In genomic region chr3:127016461-127016860, GRCh38 we compare ENCODE assay signal across 20 cellular contexts. TPM values are rescaled to one million over a fixed set of nuclear protein-coding genes. Genes with fewer than 3 reads are reported as not detected.
A peak's percentile ranks its signal among the peaks of the same experiment; 100 is the strongest.
DNase-seq lines count a peak whose midpoint lies in the region; ATAC-seq and TF ChIP-seq lines count a peak whose summit lies in the region.
"Had no signal": no experiment of that assay in that cellular context is flagged by ENCODE, and none has a peak within 500 bp of the region (broad histone marks: within the 10 kb centered on the region; RNA-seq: fewer than 3 reads in every experiment).

No MANE protein-coding gene starts in this region.

- peak overlapping the region; percentile 21 for H2AFZ ChIP-seq in IMR-90 (replicated peaks; ENCODE audit: low read length, poor library complexity)
- no peak overlapping the region for H2AFZ ChIP-seq in neuronal stem cell (ENCODE audit: low read length)
- H2AFZ ChIP-seq: GM23338 had no signal

- no peak overlapping the region for H3K56ac ChIP-seq in IMR-90 (ENCODE audit: extremely low read depth, insufficient read depth, low read length)

- H3K9me3 Mint-ChIP-seq in central memory CD8-positive, alpha-beta T cell, result no peaks in the 10 kb centered on the region
- H3K9me3 Mint-ChIP-seq: CD14-positive monocyte; CD4-positive, alpha-beta T cell; CD8-positive, alpha-beta memory T cell; GM23338 had no signal

- in situ Hi-C loops in IMR-90 (cut with MboI; ENCODE audit: low sequenced_read_pairs), result no loop called here

- ATAC-seq in IMR-90 (ENCODE audit: low read depth), result no peak
- no peak for ATAC-seq in central memory CD8-positive, alpha-beta T cell (replicated peaks; ENCODE audit: extremely low read depth, poor library complexity, severe bottlenecking)
- ATAC-seq in heart right ventricle, result no peak
- no peak for ATAC-seq in HG03097 (IDR thresholded peaks at IDR 0.05; ENCODE audit: low FRiP score, unreplicated experiment)
- ATAC-seq: A549, GM23338 had no signal

- DNase-seq in IMR-90 (no peak), neuronal stem cell (ENCODE audit: low spot score) (no peak), NAMALWA (ENCODE audit: low spot score) (no peak), heart right ventricle (no peak), anterior cingulate cortex (lab: John Stamatoyannopoulos, UW) (no peak)
- no peak for DNase-seq in central memory CD8-positive, alpha-beta T cell (ENCODE audit: low spot score in 2 of 2)
- DNase-seq: 8988T; CD4-positive, alpha-beta T cell; CD8-positive, alpha-beta memory T cell; DMS 273 treated with DMSO at 0.1 percent for 48 hours; DMS79; EL; GDM1 had no signal

- 97% methylated on average over 6 of the region's 15 CpGs; no CpG with 5 or more reads in 1 of the 2 experiments for WGBS in IMR-90 (ENCODE audit: extremely low coverage in 2 of 2, insufficient read length in 1 of 2), 2 experiments
- WGBS in neuronal stem cell (ENCODE audit: extremely low coverage in 2 of 2, insufficient read length in 2 of 2, insufficient replicate concordance in 1 of 2), 2 donors, result no CpG with 5 or more reads among the region's 15 CpGs
- WGBS in heart right ventricle, 2 donors, result 94 to 95% methylated on average over 15 of the region's 15 CpGs

- no peak overlapping the region for H2AK9ac ChIP-seq in IMR-90 (replicated peaks; ENCODE audit: low read depth, low read length, poor library complexity)

- H4K91ac ChIP-seq in IMR-90 (ENCODE audit: insufficient read depth, low read depth, low read length) (no peak overlapping the region), neuronal stem cell (ENCODE audit: low read depth, low read length, poor library complexity) (no peak overlapping the region)

- no peaks in the 10 kb centered on the region for H3K4me1 Mint-ChIP-seq in central memory CD8-positive, alpha-beta T cell
- H3K4me1 Mint-ChIP-seq: CD14-positive monocyte; CD8-positive, alpha-beta memory T cell; GM23338 had no signal

- no peak overlapping the region for H3K4me3 ChIP-seq in BLaER1 treated with 17β-estradiol and CSF1 and Interleukin-3, amounts not matched to agents 10 nM and 100 nM
- no peak overlapping the region for H3K4me3 ChIP-seq in IMR-90 (ENCODE audit: insufficient read depth, low read depth, low read length)
- H3K4me3 ChIP-seq in neuronal stem cell (ENCODE audit: low read length in 2 of 2), result no peak overlapping the region
- no peak overlapping the region for H3K4me3 ChIP-seq in heart right ventricle
- H3K4me3 ChIP-seq: A549, GM12878, GM23338, HAP-1 had no signal

- no peak overlapping the region for H3K4ac ChIP-seq in IMR-90 (ENCODE audit: low read depth, low read length)
- no peak overlapping the region for H3K4ac ChIP-seq in neuronal stem cell (ENCODE audit: low read length)

- no peak overlapping the region for H2BK20ac ChIP-seq in IMR-90 (ENCODE audit: low read depth, low read length)

- peak overlapping the region in 8 of 11 experiments; percentile 66 to 89 (median 82); a peak in 14 of 22 replicates for H3K4me2 ChIP-seq in BLaER1 treated with 17β-estradiol and CSF1 and Interleukin-3, amounts not matched to agents 10 nM and 100 nM
- H3K4me2 ChIP-seq in IMR-90 (ENCODE audit: low read depth, low read length) (no peak overlapping the region), neuronal stem cell (ENCODE audit: insufficient read depth, low read length, poor library complexity, severe bottlenecking) (no peak overlapping the region)
- H3K4me2 ChIP-seq: A549, GM23338 had no signal

- H3K79me1 ChIP-seq in IMR-90 (ENCODE audit: low read depth in 1 of 2, low read length in 2 of 2), result peaks cover 3 to 29% of the 10 kb centered on the region in 2 experiments; a peak in 1 of 4 replicates
- peaks cover 26% of the 10 kb centered on the region for H3K79me1 ChIP-seq in neuronal stem cell (ENCODE audit: low read depth, low read length)

- H3K9me1 ChIP-seq in IMR-90 (ENCODE audit: insufficient read depth, low read length), result peaks cover 5% of the 10 kb centered on the region

- H3K14ac ChIP-seq in IMR-90 (replicated peaks; ENCODE audit: low read depth, low read length) (no peak overlapping the region), neuronal stem cell (ENCODE audit: low read length) (peak overlapping the region; percentile 21)

- intact Hi-C loops in IMR-90 (cut with micrococcal nuclease) (no loop called here), heart right ventricle (cut with DNase I) (no loop called here)

- dilution Hi-C loops in IMR-90 (cut with HindIII; ENCODE audit: low sequenced_read_pairs, unreplicated experiment), result no loop called here

- no peak for TF ChIP-seq POLR2A in IMR-90 (IDR thresholded peaks at IDR 0.05; ENCODE audit: low read depth, low read length)

- POLR2A ChIA-PET in IMR-90 (lab: Charles Lee; ENCODE audit: unreplicated experiment), result no interaction called here

- peaks cover 16 to 97% (median 50%) of the 10 kb centered on the region in 11 experiments; a peak in 18 of 22 replicates for H4K20me1 ChIP-seq in BLaER1 treated with 17β-estradiol and CSF1 and Interleukin-3, amounts not matched to agents 10 nM and 100 nM
- H4K20me1 ChIP-seq in IMR-90 (ENCODE audit: insufficient read depth, low read length), result peaks cover 5% of the 10 kb centered on the region; the same call in 1 of the 2 replicates

- H2BK12ac ChIP-seq in neuronal stem cell (ENCODE audit: low read length), result no peak overlapping the region

- H3K4me3 Mint-ChIP-seq in central memory CD8-positive, alpha-beta T cell, result no peak overlapping the region
- H3K4me3 Mint-ChIP-seq: CD14-positive monocyte; CD4-positive, alpha-beta T cell; CD8-positive, alpha-beta memory T cell; GM23338 had no signal

- no peaks in the 10 kb centered on the region for H3K27me3 ChIP-seq in BLaER1 treated with 17β-estradiol and CSF1 and Interleukin-3, amounts not matched to agents 10 nM and 100 nM
- H3K27me3 ChIP-seq in IMR-90 (ENCODE audit: control insufficient read depth, insufficient read depth, low read length), result no peaks in the 10 kb centered on the region
- H3K27me3 ChIP-seq in neuronal stem cell (ENCODE audit: control insufficient read depth in 3 of 3, insufficient read depth in 3 of 3, low read depth in 1 of 3, low read length in 3 of 3), result no peaks in the 10 kb centered on the region
- no peaks in the 10 kb centered on the region for H3K27me3 ChIP-seq in heart right ventricle

- H4K8ac ChIP-seq in IMR-90 (ENCODE audit: low read depth in 2 of 2, low read length in 2 of 2) (no peak overlapping the region), neuronal stem cell (ENCODE audit: low read depth, low read length) (peak overlapping the region; percentile 17)

- H3K36me3 ChIP-seq in BLaER1 treated with 17β-estradiol and CSF1 and Interleukin-3, amounts not matched to agents 10 nM and 100 nM, result peaks cover 0 to 84% (median 0%) of the 10 kb centered on the region in 11 experiments; a peak in 8 of 22 replicates
- H3K36me3 ChIP-seq in IMR-90 (ENCODE audit: control insufficient read depth, insufficient read depth, low read length) (peaks cover 79% of the 10 kb centered on the region), neuronal stem cell (replicated peaks in 1 of 2; ENCODE audit: control insufficient read depth in 2 of 2, insufficient read depth in 2 of 2, low read length in 2 of 2) (peaks cover 81 to 97% of the 10 kb centered on the region in 2 donors), heart right ventricle (peaks cover 0 to 95% (median 12%) of the 10 kb centered on the region in 9 donors)

- H2AK5ac ChIP-seq in IMR-90 (ENCODE audit: low read depth, low read length) (no peak overlapping the region), neuronal stem cell (ENCODE audit: low read depth, low read length) (no peak overlapping the region)

- no peaks in the 10 kb centered on the region for H3K9me3 ChIP-seq in BLaER1 treated with 17β-estradiol and CSF1 and Interleukin-3, amounts not matched to agents 10 nM and 100 nM (replicated peaks in 1 of 11)
- H3K9me3 ChIP-seq in IMR-90 (ENCODE audit: control insufficient read depth, insufficient read depth, low read length) (no peaks in the 10 kb centered on the region), neuronal stem cell (replicated peaks in 1 of 2; ENCODE audit: control insufficient read depth in 2 of 2, insufficient read depth in 1 of 2, low read depth in 1 of 2, low read length in 2 of 2) (no peaks in the 10 kb centered on the region), heart right ventricle (no peaks in the 10 kb centered on the region)
- H3K9me3 ChIP-seq: A549, HAP-1 had no signal

- H2BK15ac ChIP-seq in IMR-90 (ENCODE audit: low read depth, low read length), result no peak overlapping the region
- no peak overlapping the region for H2BK15ac ChIP-seq in neuronal stem cell (ENCODE audit: low read length)

- H3K27me3 Mint-ChIP-seq in central memory CD8-positive, alpha-beta T cell, result no peaks in the 10 kb centered on the region
- H3K27me3 Mint-ChIP-seq: CD4-positive, alpha-beta T cell; CD8-positive, alpha-beta memory T cell had no signal

- no peak overlapping the region for H3K27ac ChIP-seq in BLaER1 treated with 17β-estradiol and CSF1 and Interleukin-3, amounts not matched to agents 10 nM and 100 nM
- H3K27ac ChIP-seq in IMR-90 (ENCODE audit: insufficient read depth, low read length), result no peak overlapping the region
- no peak overlapping the region for H3K27ac ChIP-seq in neuronal stem cell (replicated peaks; ENCODE audit: low read length)
- no peak overlapping the region for H3K27ac ChIP-seq in heart right ventricle
- H3K27ac ChIP-seq: A549 had no signal

- H3K36me3 Mint-ChIP-seq in central memory CD8-positive, alpha-beta T cell (ENCODE audit: insufficient read depth), result peaks cover 1% of the 10 kb centered on the region
- H3K36me3 Mint-ChIP-seq: CD14-positive monocyte had no signal

- H3K9ac ChIP-seq in BLaER1 treated with 17β-estradiol and CSF1 and Interleukin-3, amounts not matched to agents 10 nM and 100 nM, result no peak overlapping the region
- H3K9ac ChIP-seq in IMR-90 (ENCODE audit: low read depth, low read length) (no peak overlapping the region), neuronal stem cell (ENCODE audit: low read depth, low read length, poor library complexity) (no peak overlapping the region)

- H2BK120ac ChIP-seq in IMR-90 (ENCODE audit: low read depth, low read length) (no peak overlapping the region), neuronal stem cell (ENCODE audit: low read depth, low read length) (no peak overlapping the region)

- no peak overlapping the region for H4K5ac ChIP-seq in IMR-90 (ENCODE audit: low read depth, low read length)

- peak overlapping the region; percentile 35 for H3K27ac Mint-ChIP-seq in central memory CD8-positive, alpha-beta T cell (ENCODE audit: low read depth)
- H3K27ac Mint-ChIP-seq: CD4-positive, alpha-beta T cell; CD8-positive, alpha-beta memory T cell; GM23338 had no signal

- H3K23ac ChIP-seq in IMR-90 (ENCODE audit: low read depth, low read length) (no peak overlapping the region), neuronal stem cell (ENCODE audit: low read depth, low read length, poor library complexity) (no peak overlapping the region)

- TF ChIP-seq CTCF in IMR-90 (conservative IDR thresholded peaks at IDR 0.05; ENCODE audit: low read depth, low read length) (no peak), heart right ventricle (IDR thresholded peaks at IDR 0.05) (no peak)

- BruUV-seq in IMR-90 (replicated peaks; lab: Mats Ljungman, UMichigan), result no TSS peak

- CTCF ChIA-PET in IMR-90 (lab: Yijun Ruan, JAX), result no interaction called here

- H2BK5ac ChIP-seq in IMR-90 (ENCODE audit: low read depth, low read length, poor library complexity, severe bottlenecking) (no peak overlapping the region), neuronal stem cell (ENCODE audit: low read length) (no peak overlapping the region)

- peaks cover 46 to 52% (median 51%) of the 10 kb centered on the region in 10 experiments for H3K4me1 ChIP-seq in BLaER1 treated with 17β-estradiol and CSF1 and Interleukin-3, amounts not matched to agents 10 nM and 100 nM
- H3K4me1 ChIP-seq in IMR-90 (ENCODE audit: control insufficient read depth, insufficient read depth, low read length) (peaks cover 15% of the 10 kb centered on the region), neuronal stem cell (ENCODE audit: control insufficient read depth in 2 of 2, insufficient read depth in 1 of 2, low read depth in 1 of 2, low read length in 2 of 2) (peaks cover 8 to 10% of the 10 kb centered on the region in 2 donors), heart right ventricle (peaks cover 0 to 13% (median 5%) of the 10 kb centered on the region in 9 donors)
- H3K4me1 ChIP-seq: HAP-1 had no signal

- TF ChIP-seq RAD21 in IMR-90 (IDR thresholded peaks at IDR 0.05; ENCODE audit: low read length), result no peak

- H3K18ac ChIP-seq in IMR-90 (ENCODE audit: low read depth, low read length) (no peak overlapping the region), neuronal stem cell (ENCODE audit: low read length) (no peak overlapping the region)

RNA-seq across cellular contexts. Expression of gene PLXNA1, which starts 33.5 kb away (rescaled TPM):
- total RNA-seq in IMR-90 (2012; rRNA removed), result 13.6 and 14.4 TPM in 2 replicates
- polyA plus RNA-seq in IMR-90 (2012; rRNA removed), result 49.4 and 61.7 TPM in 2 replicates
- 25.5 and 52.4 TPM in 2 replicates for polyA plus RNA-seq in IMR-90 (2012; cell fraction: cytosol; rRNA removed)
- polyA plus RNA-seq in IMR-90 (2012; cell fraction: nucleus; rRNA removed; ENCODE audit: low replicate concordance), result 88.7 and 218 TPM in 2 replicates
- polyA plus RNA-seq in neuronal stem cell (2013, experiment 1 of 2), result 31.7 TPM
- polyA plus RNA-seq in neuronal stem cell (2013, experiment 2 of 2), result 32.1 TPM
- 10 to 100 TPM; 19.0 to 29.7 (median 25.1) TPM for total RNA-seq in heart right ventricle
- 10 to 100 TPM; 14.3 to 14.8 TPM for polyA plus RNA-seq in heart right ventricle
- polyA plus RNA-seq: CD14-positive monocyte had no signal

Comparison
In these comparisons a context has a peak if more than half of its experiments do, and no peak if none do; other contexts are left out.
1. H3K4me2 ChIP-seq: peak in BLaER1 treated with 17β-estradiol and CSF1 and Interleukin-3, amounts not matched to agents 10 nM and 100 nM (8 of 11); none in IMR-90 (single experiment) and neuronal stem cell (single experiment).